9 cellular contexts compared by ENCODE assay signal in the genomic region with DNA sequence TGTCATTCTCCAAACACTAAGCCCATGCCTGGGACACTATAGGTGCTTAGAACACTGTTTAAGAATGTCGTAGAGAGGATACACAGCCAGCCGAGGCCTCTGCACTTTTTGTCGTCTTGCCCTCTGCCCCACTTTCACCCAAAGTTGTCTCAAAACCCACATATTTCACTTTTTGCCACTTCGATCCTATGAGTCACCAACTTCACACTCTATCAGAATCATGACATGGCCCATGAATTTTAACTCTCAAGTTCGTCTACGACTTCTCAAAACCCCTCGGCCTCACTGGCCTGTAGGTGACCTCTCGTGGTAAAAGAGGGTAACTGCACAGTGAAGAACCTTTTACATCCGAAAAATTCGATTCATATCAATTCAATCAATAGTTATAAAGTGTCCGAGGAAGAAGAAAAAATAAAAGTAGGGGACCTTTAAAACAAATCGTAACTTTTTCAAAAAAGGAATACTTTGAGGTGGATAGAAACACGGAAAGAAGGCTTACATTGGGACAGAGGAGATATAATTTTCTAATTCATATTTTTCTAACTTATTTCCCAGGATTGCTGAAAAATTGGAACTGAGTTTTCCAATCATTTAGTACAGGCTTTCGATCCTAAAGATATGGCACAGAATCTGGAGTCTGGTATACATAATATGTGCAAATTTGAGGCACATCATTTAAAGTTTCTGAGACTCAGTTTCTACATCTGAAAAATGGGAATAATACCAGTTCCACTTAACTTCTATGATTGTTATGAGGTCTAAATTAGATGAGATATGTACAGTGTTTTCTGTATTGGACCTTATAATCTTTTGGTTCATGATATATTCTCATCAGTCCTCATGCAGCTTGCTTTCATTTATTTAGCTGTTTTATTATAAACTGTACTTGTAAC.
DNase-seq lines count a peak whose midpoint lies in the region; ATAC-seq, FAIRE-seq and TF ChIP-seq lines count a peak whose summit lies in the region.
"Had no signal": no experiment of that assay in that cellular context is flagged by ENCODE, and none has a peak within 500 bp of the region (broad histone marks: within the 10 kb centered on the region; RNA-seq: fewer than 3 reads in every experiment).

No MANE protein-coding gene starts in this region.

- H3K4me1 ChIP-seq in BLaER1 (peaks cover 38% of the 10 kb centered on the region), pancreas (no peaks in the 10 kb centered on the region)

- DNase-seq in GM13976 (ENCODE audit: low spot score) (peak; percentile 49), LNCaP clone FGC (ENCODE audit: low read depth) (no peak), foreskin fibroblast (peak; percentile 30 to 66), pancreas (no peak), KG1 (lab: John Stamatoyannopoulos, UW) (no peak)

- H3K27ac ChIP-seq in BLaER1 (peak overlapping the region; percentile 51; the same call in 1 of the 2 replicates), pancreas (no peak overlapping the region)
- H3K27ac ChIP-seq: neutrophil had no signal

- H3K9me3 ChIP-seq in BLaER1: peaks cover 8% of the 10 kb centered on the region; the same call in 1 of the 2 replicates
- no peaks in the 10 kb centered on the region for H3K9me3 ChIP-seq in pancreas
- H3K9me3 ChIP-seq: neutrophil had no signal

- H4K20me1 ChIP-seq in BLaER1: no peaks in the 10 kb centered on the region

- TF ChIP-seq CTCF in GM13976 (IDR thresholded peaks at IDR 0.05; ENCODE audit: borderline replicate concordance, control extremely low read depth, extremely low read depth, insufficient read depth, missing control alignments) (peak; percentile 53), LNCaP clone FGC (IDR thresholded peaks at IDR 0.05; ENCODE audit: control insufficient read depth, extremely low read depth, insufficient read depth) (peak; percentile 82), WI38 (IDR thresholded peaks at IDR 0.05; ENCODE audit: low read depth, low read length) (peak; percentile 66), foreskin fibroblast (IDR thresholded peaks at IDR 0.05; ENCODE audit: low read depth, low read length) (peak; percentile 90), pancreas (IDR thresholded peaks at IDR 0.05) (peak; percentile 59 to 81 (median 68))

- peak overlapping the region; percentile 50 for H3K4me2 ChIP-seq in BLaER1

- intact Hi-C loops in pancreas (cut with DNase I): loop anchor here (5.0 to 10.0 kb wide), 2 partner anchors 125 to 127 kb away; no protein-coding TSS in a partner anchor

- peak in 3 of 4 donors; percentile 79 to 83 (median 79) for ATAC-seq in pancreas
- no peak for ATAC-seq in GM21447 (IDR thresholded peaks at IDR 0.05; ENCODE audit: unreplicated experiment)

- peak; percentile 85 for FAIRE-seq in pancreas (lab: Jason Lieb, UNC)

- in situ Hi-C loops in GM13976 (cut with MboI; ENCODE audit: low sequenced_read_pairs, unreplicated experiment): loop anchor here (10.0 kb wide), 1 partner anchor 125 kb away; no protein-coding TSS in a partner anchor

- H3K36me3 ChIP-seq in BLaER1 (peaks cover 8% of the 10 kb centered on the region), pancreas (no peaks in the 10 kb centered on the region)
- H3K36me3 ChIP-seq: neutrophil had no signal

- WGBS in pancreas, 2 donors: 23% methylated on average over 14 of the region's 14 CpGs

- H3K4me3 ChIP-seq in BLaER1: no peak overlapping the region
- no peak overlapping the region for H3K4me3 ChIP-seq in LNCaP clone FGC (ENCODE audit: low read depth, low read length)
- no peak overlapping the region for H3K4me3 ChIP-seq in WI38 (ENCODE audit: low read depth, low read length)
- H3K4me3 ChIP-seq in foreskin fibroblast (ENCODE audit: low read depth in 1 of 2, low read length in 2 of 2): no peak overlapping the region
- no peak overlapping the region for H3K4me3 ChIP-seq in pancreas

- no peaks in the 10 kb centered on the region for H3K27me3 ChIP-seq in BLaER1
- H3K27me3 ChIP-seq in pancreas: no peaks in the 10 kb centered on the region

- H3K9ac ChIP-seq in BLaER1: no peak overlapping the region

Comparison
In these comparisons a context has a peak if more than half of its experiments do, and no peak if none do; other contexts are left out.
1. DNase-seq: peak in GM13976 (single experiment) and foreskin fibroblast (2 of 2); none in LNCaP clone FGC (single experiment), pancreas (0 of 6) and KG1 (single experiment).
2. Peak in every context shown above with its lines, with median percentiles within 50 percentile points of each other: CTCF ChIP-seq.